Comparison of ENCODE assay signal across 2 cellular contexts in the genomic region with DNA sequence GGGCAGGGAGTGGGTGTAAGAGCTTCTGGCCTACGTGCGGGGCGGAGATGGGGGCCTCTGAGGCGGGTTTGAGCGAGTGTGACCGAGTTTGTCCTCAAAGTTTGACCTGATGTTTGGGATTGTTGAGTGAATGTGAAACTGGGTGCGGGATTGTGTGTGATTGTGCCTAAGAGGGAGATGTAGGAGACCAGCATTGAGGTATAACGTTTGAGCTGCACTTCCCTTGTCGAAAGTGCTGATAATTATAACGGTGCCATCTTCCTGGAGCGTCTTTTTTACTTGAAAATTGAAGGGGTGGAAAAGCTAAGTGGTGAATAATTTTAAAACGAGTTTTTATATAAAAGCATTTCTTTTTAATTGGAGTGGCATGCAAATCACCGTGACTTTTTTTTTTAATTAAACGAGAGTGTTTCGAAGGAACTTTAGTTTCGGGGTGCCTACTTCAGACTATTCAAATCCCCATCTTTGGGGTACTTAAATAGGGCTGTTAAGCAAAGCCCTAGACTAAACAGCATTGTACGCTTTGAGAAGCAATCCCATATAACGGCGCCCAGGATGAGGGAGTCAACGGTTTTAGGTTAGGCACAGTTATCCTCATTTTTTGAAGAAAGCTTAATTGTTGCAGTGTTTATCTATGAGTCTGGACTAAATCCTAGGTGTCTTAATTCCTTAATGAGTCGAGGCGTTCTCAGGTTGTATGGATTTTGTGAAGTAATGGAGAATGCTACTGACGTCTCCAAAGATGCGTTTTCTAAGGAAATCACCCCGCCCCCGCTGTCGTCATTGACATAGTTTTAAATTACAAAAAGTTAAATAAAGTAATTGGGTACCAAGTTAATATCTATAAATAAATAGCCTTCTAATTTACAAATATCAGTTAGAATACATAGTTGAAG.
A peak's percentile ranks its signal among the peaks of the same experiment; 100 is the strongest.
TF ChIP-seq lines count a peak whose summit lies in the region.

No MANE protein-coding gene starts in this region.

TF ChIP-seq in K562, 482 proteins besides CTCF, POLR2A, EP300 and RAD21 (continued from another document and continues in another):
- TF ChIP-seq, protein P1, sequence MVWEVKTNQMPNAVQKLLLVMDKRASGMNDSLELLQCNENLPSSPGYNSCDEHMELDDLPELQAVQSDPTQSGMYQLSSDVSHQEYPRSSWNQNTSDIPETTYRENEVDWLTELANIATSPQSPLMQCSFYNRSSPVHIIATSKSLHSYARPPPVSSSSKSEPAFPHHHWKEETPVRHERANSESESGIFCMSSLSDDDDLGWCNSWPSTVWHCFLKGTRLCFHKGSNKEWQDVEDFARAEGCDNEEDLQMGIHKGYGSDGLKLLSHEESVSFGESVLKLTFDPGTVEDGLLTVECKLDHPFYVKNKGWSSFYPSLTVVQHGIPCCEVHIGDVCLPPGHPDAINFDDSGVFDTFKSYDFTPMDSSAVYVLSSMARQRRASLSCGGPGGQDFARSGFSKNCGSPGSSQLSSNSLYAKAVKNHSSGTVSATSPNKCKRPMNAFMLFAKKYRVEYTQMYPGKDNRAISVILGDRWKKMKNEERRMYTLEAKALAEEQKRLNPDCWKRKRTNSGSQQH (CRISPR knock-in tag; IDR thresholded peaks at IDR 0.05) = peak; percentile 82
- TF ChIP-seq MCM2 (IDR thresholded peaks at IDR 0.05; ENCODE audit: low read depth) (no peak), MECOM (CRISPR knock-in tag; IDR thresholded peaks at IDR 0.05) (no peak), ZKSCAN8 (CRISPR knock-in tag; IDR thresholded peaks at IDR 0.05) (no peak), MCM7 (IDR thresholded peaks at IDR 0.05) (no peak), CBX5 (IDR thresholded peaks at IDR 0.05; ENCODE audit: borderline replicate concordance, low read depth) (no peak), FOXK1 (CRISPR knock-in tag; IDR thresholded peaks at IDR 0.05; ENCODE audit: borderline replicate concordance) (no peak), TAF9B (IDR thresholded peaks at IDR 0.05; ENCODE audit: partially characterized antibody) (peak; percentile 3), ETV1 (tag; conservative IDR thresholded peaks at IDR 0.05; ENCODE audit: low read depth) (no peak), ZKSCAN3 (CRISPR knock-in tag; IDR thresholded peaks at IDR 0.05) (no peak), PCBP1 (IDR thresholded peaks at IDR 0.05; ENCODE audit: low read depth, low read length, poor library complexity, severe bottlenecking) (no peak), DACH1 (IDR thresholded peaks at IDR 0.05; ENCODE audit: partially characterized antibody) (no peak), SIX5 (IDR thresholded peaks at IDR 0.05; ENCODE audit: borderline replicate concordance in 1 of 2, insufficient read depth in 1 of 2, low read depth in 1 of 2, low read length in 2 of 2) (no peak), CBX8 (IDR thresholded peaks at IDR 0.05; ENCODE audit: borderline replicate concordance, extremely low read depth, low read depth, low read length, poor library complexity, severe bottlenecking) (no peak), ESRRB (CRISPR knock-in tag; IDR thresholded peaks at IDR 0.05; ENCODE audit: borderline replicate concordance) (no peak), HDGF (IDR thresholded peaks at IDR 0.05) (no peak), CC2D1A (IDR thresholded peaks at IDR 0.05) (no peak)
- TF ChIP-seq, protein P2, sequence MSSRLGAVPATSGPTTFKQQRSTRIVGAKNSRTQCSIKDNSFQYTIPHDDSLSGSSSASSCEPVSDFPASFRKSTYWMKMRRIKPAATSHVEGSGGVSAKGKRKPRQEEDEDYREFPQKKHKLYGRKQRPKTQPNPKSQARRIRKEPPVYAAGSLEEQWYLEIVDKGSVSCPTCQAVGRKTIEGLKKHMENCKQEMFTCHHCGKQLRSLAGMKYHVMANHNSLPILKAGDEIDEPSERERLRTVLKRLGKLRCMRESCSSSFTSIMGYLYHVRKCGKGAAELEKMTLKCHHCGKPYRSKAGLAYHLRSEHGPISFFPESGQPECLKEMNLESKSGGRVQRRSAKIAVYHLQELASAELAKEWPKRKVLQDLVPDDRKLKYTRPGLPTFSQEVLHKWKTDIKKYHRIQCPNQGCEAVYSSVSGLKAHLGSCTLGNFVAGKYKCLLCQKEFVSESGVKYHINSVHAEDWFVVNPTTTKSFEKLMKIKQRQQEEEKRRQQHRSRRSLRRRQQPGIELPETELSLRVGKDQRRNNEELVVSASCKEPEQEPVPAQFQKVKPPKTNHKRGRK (tag; IDR thresholded peaks at IDR 0.05) = no peak
- TF ChIP-seq, protein P3, sequence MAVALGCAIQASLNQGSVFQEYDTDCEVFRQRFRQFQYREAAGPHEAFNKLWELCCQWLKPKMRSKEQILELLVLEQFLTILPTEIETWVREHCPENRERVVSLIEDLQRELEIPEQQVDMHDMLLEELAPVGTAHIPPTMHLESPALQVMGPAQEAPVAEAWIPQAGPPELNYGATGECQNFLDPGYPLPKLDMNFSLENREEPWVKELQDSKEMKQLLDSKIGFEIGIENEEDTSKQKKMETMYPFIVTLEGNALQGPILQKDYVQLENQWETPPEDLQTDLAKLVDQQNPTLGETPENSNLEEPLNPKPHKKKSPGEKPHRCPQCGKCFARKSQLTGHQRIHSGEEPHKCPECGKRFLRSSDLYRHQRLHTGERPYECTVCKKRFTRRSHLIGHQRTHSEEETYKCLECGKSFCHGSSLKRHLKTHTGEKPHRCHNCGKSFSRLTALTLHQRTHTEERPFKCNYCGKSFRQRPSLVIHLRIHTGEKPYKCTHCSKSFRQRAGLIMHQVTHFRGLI (CRISPR knock-in tag; IDR thresholded peaks at IDR 0.05) = no peak
- TF ChIP-seq, protein P4, sequence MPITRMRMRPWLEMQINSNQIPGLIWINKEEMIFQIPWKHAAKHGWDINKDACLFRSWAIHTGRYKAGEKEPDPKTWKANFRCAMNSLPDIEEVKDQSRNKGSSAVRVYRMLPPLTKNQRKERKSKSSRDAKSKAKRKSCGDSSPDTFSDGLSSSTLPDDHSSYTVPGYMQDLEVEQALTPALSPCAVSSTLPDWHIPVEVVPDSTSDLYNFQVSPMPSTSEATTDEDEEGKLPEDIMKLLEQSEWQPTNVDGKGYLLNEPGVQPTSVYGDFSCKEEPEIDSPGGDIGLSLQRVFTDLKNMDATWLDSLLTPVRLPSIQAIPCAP (CRISPR knock-in tag; IDR thresholded peaks at IDR 0.05; ENCODE audit: borderline replicate concordance) = no peak
- TF ChIP-seq, protein P5, sequence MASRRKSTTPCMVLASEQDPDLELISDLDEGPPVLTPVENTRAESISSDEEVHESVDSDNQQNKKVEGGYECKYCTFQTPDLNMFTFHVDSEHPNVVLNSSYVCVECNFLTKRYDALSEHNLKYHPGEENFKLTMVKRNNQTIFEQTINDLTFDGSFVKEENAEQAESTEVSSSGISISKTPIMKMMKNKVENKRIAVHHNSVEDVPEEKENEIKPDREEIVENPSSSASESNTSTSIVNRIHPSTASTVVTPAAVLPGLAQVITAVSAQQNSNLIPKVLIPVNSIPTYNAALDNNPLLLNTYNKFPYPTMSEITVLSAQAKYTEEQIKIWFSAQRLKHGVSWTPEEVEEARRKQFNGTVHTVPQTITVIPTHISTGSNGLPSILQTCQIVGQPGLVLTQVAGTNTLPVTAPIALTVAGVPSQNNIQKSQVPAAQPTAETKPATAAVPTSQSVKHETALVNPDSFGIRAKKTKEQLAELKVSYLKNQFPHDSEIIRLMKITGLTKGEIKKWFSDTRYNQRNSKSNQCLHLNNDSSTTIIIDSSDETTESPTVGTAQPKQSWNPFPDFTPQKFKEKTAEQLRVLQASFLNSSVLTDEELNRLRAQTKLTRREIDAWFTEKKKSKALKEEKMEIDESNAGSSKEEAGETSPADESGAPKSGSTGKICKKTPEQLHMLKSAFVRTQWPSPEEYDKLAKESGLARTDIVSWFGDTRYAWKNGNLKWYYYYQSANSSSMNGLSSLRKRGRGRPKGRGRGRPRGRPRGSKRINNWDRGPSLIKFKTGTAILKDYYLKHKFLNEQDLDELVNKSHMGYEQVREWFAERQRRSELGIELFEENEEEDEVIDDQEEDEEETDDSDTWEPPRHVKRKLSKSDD (conservative IDR thresholded peaks at IDR 0.05; ENCODE audit: low read length) = no peak
- TF ChIP-seq, protein P6, sequence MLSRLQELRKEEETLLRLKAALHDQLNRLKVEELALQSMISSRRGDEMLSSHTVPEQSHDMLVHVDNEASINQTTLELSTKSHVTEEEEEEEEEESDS (CRISPR knock-in tag; IDR thresholded peaks at IDR 0.05) = no peak

TF ChIP-seq in HepG2, 621 proteins besides CTCF, POLR2A, EP300 and RAD21 (continued from another document and continues in another):
- TF ChIP-seq, protein P7, sequence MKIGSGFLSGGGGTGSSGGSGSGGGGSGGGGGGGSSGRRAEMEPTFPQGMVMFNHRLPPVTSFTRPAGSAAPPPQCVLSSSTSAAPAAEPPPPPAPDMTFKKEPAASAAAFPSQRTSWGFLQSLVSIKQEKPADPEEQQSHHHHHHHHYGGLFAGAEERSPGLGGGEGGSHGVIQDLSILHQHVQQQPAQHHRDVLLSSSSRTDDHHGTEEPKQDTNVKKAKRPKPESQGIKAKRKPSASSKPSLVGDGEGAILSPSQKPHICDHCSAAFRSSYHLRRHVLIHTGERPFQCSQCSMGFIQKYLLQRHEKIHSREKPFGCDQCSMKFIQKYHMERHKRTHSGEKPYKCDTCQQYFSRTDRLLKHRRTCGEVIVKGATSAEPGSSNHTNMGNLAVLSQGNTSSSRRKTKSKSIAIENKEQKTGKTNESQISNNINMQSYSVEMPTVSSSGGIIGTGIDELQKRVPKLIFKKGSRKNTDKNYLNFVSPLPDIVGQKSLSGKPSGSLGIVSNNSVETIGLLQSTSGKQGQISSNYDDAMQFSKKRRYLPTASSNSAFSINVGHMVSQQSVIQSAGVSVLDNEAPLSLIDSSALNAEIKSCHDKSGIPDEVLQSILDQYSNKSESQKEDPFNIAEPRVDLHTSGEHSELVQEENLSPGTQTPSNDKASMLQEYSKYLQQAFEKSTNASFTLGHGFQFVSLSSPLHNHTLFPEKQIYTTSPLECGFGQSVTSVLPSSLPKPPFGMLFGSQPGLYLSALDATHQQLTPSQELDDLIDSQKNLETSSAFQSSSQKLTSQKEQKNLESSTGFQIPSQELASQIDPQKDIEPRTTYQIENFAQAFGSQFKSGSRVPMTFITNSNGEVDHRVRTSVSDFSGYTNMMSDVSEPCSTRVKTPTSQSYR (CRISPR knock-in tag; IDR thresholded peaks at IDR 0.05; ENCODE audit: borderline replicate concordance) = 0 out of 2 replicates have a peak, but pooled peaks have one; percentile 10
- TF ChIP-seq, protein P8, sequence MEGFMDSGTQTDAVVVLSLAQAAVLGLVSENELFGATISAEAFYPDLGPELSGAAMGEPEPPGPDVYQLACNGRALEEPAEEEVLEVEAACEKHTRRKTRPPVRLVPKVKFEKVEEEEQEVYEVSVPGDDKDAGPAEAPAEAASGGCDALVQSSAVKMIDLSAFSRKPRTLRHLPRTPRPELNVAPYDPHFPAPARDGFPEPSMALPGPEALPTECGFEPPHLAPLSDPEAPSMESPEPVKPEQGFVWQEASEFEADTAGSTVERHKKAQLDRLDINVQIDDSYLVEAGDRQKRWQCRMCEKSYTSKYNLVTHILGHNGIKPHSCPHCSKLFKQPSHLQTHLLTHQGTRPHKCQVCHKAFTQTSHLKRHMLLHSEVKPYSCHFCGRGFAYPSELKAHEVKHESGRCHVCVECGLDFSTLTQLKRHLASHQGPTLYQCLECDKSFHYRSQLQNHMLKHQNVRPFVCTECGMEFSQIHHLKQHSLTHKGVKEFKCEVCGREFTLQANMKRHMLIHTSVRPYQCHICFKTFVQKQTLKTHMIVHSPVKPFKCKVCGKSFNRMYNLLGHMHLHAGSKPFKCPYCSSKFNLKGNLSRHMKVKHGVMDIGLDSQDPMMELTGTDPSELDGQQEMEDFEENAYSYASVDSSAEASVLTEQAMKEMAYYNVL (CRISPR knock-in tag; IDR thresholded peaks at IDR 0.05; ENCODE audit: borderline replicate concordance) = no peak
- TF ChIP-seq NFIB (CRISPR knock-in tag; IDR thresholded peaks at IDR 0.05; ENCODE audit: borderline replicate concordance) (no peak), JUNB (CRISPR knock-in tag; IDR thresholded peaks at IDR 0.05; ENCODE audit: borderline replicate concordance) (0 out of 2 replicates have a peak, but pooled peaks have one; percentile 27), ARNT2 (CRISPR knock-in tag; IDR thresholded peaks at IDR 0.05; ENCODE audit: low read depth) (no peak), REPIN1 (CRISPR knock-in tag; IDR thresholded peaks at IDR 0.05; ENCODE audit: borderline replicate concordance, low read depth) (no peak), SIX4 (CRISPR knock-in tag; IDR thresholded peaks at IDR 0.05) (no peak), ZNF264 (CRISPR knock-in tag; IDR thresholded peaks at IDR 0.05) (no peak), TCF12 (IDR thresholded peaks at IDR 0.05) (no peak), TCF12 (CRISPR knock-in tag; IDR thresholded peaks at IDR 0.05) (no peak), MED8 (CRISPR knock-in tag; IDR thresholded peaks at IDR 0.05; ENCODE audit: insufficient replicate concordance) (peak; percentile 1)
- TF ChIP-seq, protein P9, sequence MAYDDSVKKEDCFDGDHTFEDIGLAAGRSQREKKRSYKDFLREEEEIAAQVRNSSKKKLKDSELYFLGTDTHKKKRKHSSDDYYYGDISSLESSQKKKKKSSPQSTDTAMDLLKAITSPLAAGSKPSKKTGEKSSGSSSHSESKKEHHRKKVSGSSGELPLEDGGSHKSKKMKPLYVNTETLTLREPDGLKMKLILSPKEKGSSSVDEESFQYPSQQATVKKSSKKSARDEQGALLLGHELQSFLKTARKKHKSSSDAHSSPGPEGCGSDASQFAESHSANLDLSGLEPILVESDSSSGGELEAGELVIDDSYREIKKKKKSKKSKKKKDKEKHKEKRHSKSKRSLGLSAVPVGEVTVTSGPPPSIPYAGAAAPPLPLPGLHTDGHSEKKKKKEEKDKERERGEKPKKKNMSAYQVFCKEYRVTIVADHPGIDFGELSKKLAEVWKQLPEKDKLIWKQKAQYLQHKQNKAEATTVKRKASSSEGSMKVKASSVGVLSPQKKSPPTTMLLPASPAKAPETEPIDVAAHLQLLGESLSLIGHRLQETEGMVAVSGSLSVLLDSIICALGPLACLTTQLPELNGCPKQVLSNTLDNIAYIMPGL (CRISPR knock-in tag; IDR thresholded peaks at IDR 0.05; ENCODE audit: borderline replicate concordance in 1 of 2, low read depth in 1 of 2) = peak in 1 of 2 experiments; percentile 44; a peak in 1 of 4 replicates
- TF ChIP-seq, protein P10, sequence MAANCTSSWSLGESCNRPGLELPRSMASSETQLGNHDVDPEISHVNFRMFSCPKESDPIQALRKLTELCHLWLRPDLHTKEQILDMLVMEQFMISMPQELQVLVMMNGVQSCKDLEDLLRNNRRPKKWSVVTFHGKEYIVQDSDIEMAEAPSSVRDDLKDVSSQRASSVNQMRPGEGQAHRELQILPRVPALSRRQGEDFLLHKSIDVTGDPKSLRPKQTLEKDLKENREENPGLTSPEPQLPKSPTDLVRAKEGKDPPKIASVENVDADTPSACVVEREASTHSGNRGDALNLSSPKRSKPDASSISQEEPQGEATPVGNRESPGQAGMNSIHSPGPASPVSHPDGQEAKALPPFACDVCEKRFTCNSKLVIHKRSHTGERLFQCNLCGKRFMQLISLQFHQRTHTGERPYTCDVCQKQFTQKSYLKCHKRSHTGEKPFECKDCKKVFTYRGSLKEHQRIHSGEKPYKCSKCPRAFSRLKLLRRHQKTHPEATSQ (CRISPR knock-in tag; IDR thresholded peaks at IDR 0.05; ENCODE audit: borderline replicate concordance) = no peak
